ENCODE assay signal across 8 cellular contexts in genomic region chr20:50192364-50193168, GRCh38. TPM values are rescaled to one million over a fixed set of nuclear protein-coding genes. Genes with fewer than 3 reads are reported as not detected.
A peak's percentile ranks its signal among the peaks of the same experiment; 100 is the strongest.
DNase-seq lines count a peak whose midpoint lies in the region; ATAC-seq and TF ChIP-seq lines count a peak whose summit lies in the region.

No MANE protein-coding gene starts in this region.

- H3K9me3 ChIP-seq in CD4-positive, alpha-beta T cell (ENCODE audit: control insufficient read depth, low read length) = no peaks in the 10 kb centered on the region
- H3K9me3 ChIP-seq in WERI-Rb-1 (ENCODE audit: severe bottlenecking) (no peaks in the 10 kb centered on the region), breast epithelium (no peaks in the 10 kb centered on the region)

- H3K36me3 ChIP-seq in H7 (replicated peaks; ENCODE audit: control insufficient read depth, insufficient read depth, low read length) (no peaks in the 10 kb centered on the region; the same call in 1 of the 2 replicates), WERI-Rb-1 (no peaks in the 10 kb centered on the region), breast epithelium (no peaks in the 10 kb centered on the region)

- POLR2A ChIA-PET in CD4-positive, alpha-beta T cell (lab: Charles Lee) = interaction anchor here (0.7 to 3.0 kb wide), 5 partner anchors 39 to 318 kb away, joined by 3 to 21 read pairs (median 7); partner anchors contain the start of genes PEDS1 and PTPN1

- intact Hi-C loops in CD4-positive, alpha-beta T cell (cut with DNase I, micrococcal nuclease) = loop anchor here in 1 of 2 experiments (5.0 to 10.0 kb wide), 2 partner anchors 195 to 742 kb away; partner anchors contain the start of gene ADNP
- intact Hi-C loops in breast epithelium (cut with DNase I; ENCODE audit: low total_unique reads) = loop anchor here (2.0 kb wide), 1 partner anchor 114 kb away; no protein-coding TSS in a partner anchor

- H3K36me3 Mint-ChIP-seq in CD4-positive, alpha-beta T cell (ENCODE audit: low read depth) = peaks cover 10% of the 10 kb centered on the region

- ATAC-seq in CD4-positive, alpha-beta T cell (ENCODE audit: poor library complexity) = peak; percentile 67
- no peak for ATAC-seq in GM18861 (IDR thresholded peaks at IDR 0.05; ENCODE audit: unreplicated experiment)

- no peaks in the 10 kb centered on the region for H3K9me3 Mint-ChIP-seq in CD4-positive, alpha-beta T cell

- H3K4me1 Mint-ChIP-seq in CD4-positive, alpha-beta T cell (ENCODE audit: low read depth) = peaks cover 21% of the 10 kb centered on the region

- H3K27me3 Mint-ChIP-seq in CD4-positive, alpha-beta T cell = no peaks in the 10 kb centered on the region

- peak overlapping the region; percentile 100 for H3K4me3 Mint-ChIP-seq in CD4-positive, alpha-beta T cell

- TF ChIP-seq POLR2A in breast epithelium (IDR thresholded peaks at IDR 0.05) = peak; percentile 42

- peak overlapping the region; percentile 98 for H3K27ac Mint-ChIP-seq in CD4-positive, alpha-beta T cell

- peaks cover 0 to 8% of the 10 kb centered on the region in 2 donors for H3K4me1 ChIP-seq in breast epithelium

- TF ChIP-seq CTCF in CD4-positive, alpha-beta T cell (IDR thresholded peaks at IDR 0.05) = no peak
- TF ChIP-seq CTCF in WERI-Rb-1 (IDR thresholded peaks at IDR 0.05; ENCODE audit: low read depth, low read length) (no peak), breast epithelium (IDR thresholded peaks at IDR 0.05) (no peak)

- no peaks in the 10 kb centered on the region for H3K27me3 ChIP-seq in CD4-positive, alpha-beta T cell (ENCODE audit: control insufficient read depth, insufficient read depth, low read length)
- H3K27me3 ChIP-seq in H7 (ENCODE audit: control insufficient read depth, insufficient read depth, low read length) (no peaks in the 10 kb centered on the region), WERI-Rb-1 (ENCODE audit: insufficient read depth, low read depth, severe bottlenecking) (no peaks in the 10 kb centered on the region), breast epithelium (no peaks in the 10 kb centered on the region)

- peak; percentile 61 to 77 (median 70) for DNase-seq in CD4-positive, alpha-beta T cell
- DNase-seq in H7 (peak; percentile 83), NCI-H2107 treated with DMSO at 0.1 percent for 48 hours (lab: John Stamatoyannopoulos, UW; ENCODE audit: unreplicated experiment) (peak; percentile 89), WERI-Rb-1 (peak; percentile 82), breast epithelium (ENCODE audit: low spot score in 2 of 2) (peak; percentile 87 to 90), iris pigment epithelial cell (ENCODE audit: low read depth) (peak; percentile 93)
- DNase-seq in stimulated activated CD4-positive, alpha-beta T cell treated with anti-CD3 and anti-CD28 coated beads, Interleukin-12 subunit alpha, Interleukin-12 subunit beta, amount 100 ng/mL, for 48 hours (ENCODE audit: low read depth in 2 of 3, low spot score in 1 of 3) = peak; percentile 70 to 81 (median 78)

- no peak overlapping the region for H3K27ac ChIP-seq in CD4-positive, alpha-beta T cell (ENCODE audit: low read depth, low read length)
- H3K27ac ChIP-seq in WERI-Rb-1 = peak overlapping the region; percentile 82
- peak overlapping the region; percentile 99 to 100 for H3K27ac ChIP-seq in breast epithelium

- H3K4me3 ChIP-seq in H7 (ENCODE audit: insufficient read depth, low read depth, low read length) (peak overlapping the region; percentile 96), WERI-Rb-1 (ENCODE audit: low read depth, low read length) (peak overlapping the region; percentile 63), breast epithelium (peak overlapping the region; percentile 87 to 95 (median 89))

- CTCF ChIA-PET in CD4-positive, alpha-beta T cell (lab: Charles Lee) = no interaction called here

RNA-seq across cellular contexts. Expression of gene CEBPB, which starts 1.9 kb away (rescaled TPM):
- total RNA-seq in CD4-positive, alpha-beta T cell = 10 to 100 TPM; 40.7 to 43.9 TPM
- 23.5 and 23.6 TPM in 2 replicates for total RNA-seq in H7 (2014; rRNA removed; shearing (Covaris generic))
- total RNA-seq in breast epithelium = 100 to 1,000 TPM; 137 to 177 (median 149) TPM

RNA-seq across cellular contexts. Expression of gene PEDS1, which starts 39.0 kb away (rescaled TPM):
- total RNA-seq in CD4-positive, alpha-beta T cell = 10 to 100 TPM; 21.3 to 21.9 TPM
- total RNA-seq in H7 (2014; rRNA removed; shearing (Covaris generic)) = 45.3 and 47.7 TPM in 2 replicates
- total RNA-seq in breast epithelium = 10 to 100 TPM; 12.9 to 29.4 (median 18.0) TPM
